ENCODE assay signal across 11 cellular contexts in genomic region chr21:31656199-31657095, GRCh38. TPM values are rescaled to one million over a fixed set of nuclear protein-coding genes. Genes with fewer than 3 reads are reported as not detected.
DNase-seq lines count a peak whose midpoint lies in the region; ATAC-seq, FAIRE-seq and TF ChIP-seq lines count a peak whose summit lies in the region.
"Had no signal": no experiment of that assay in that cellular context is flagged by ENCODE, and none has a peak within 500 bp of the region (broad histone marks: within the 10 kb centered on the region; RNA-seq: fewer than 3 reads in every experiment).

No MANE protein-coding gene starts in this region.

- H3K27me3 ChIP-seq in liver (ENCODE audit: control insufficient read depth in 4 of 4, insufficient read depth in 4 of 4, low read length in 3 of 4) (no peaks in the 10 kb centered on the region), HepG2 (ENCODE audit: control insufficient read depth in 1 of 2, insufficient read depth in 2 of 2, low read length in 2 of 2) (no peaks in the 10 kb centered on the region)
- H3K27me3 ChIP-seq in naive thymus-derived CD4-positive, alpha-beta T cell (ENCODE audit: control insufficient read depth in 2 of 2, insufficient read depth in 2 of 2, low read length in 2 of 2) = no peaks in the 10 kb centered on the region
- H3K27me3 ChIP-seq: BLaER1 had no signal

- peaks cover 16% of the 10 kb centered on the region for H3K79me2 ChIP-seq in HepG2 (ENCODE audit: insufficient read depth, low read length)

- peaks cover 13% of the 10 kb centered on the region for H4K20me1 ChIP-seq in HepG2 (ENCODE audit: insufficient read depth, low read length)

- no peaks in the 10 kb centered on the region for H3K9me3 ChIP-seq in liver (ENCODE audit: control insufficient read depth in 4 of 4, low read length in 3 of 4)
- no peaks in the 10 kb centered on the region for H3K9me3 ChIP-seq in HepG2 (ENCODE audit: low read length)
- no peaks in the 10 kb centered on the region for H3K9me3 ChIP-seq in naive thymus-derived CD4-positive, alpha-beta T cell (ENCODE audit: control insufficient read depth in 2 of 3, low read length in 3 of 3)

- CTCF ChIA-PET in HepG2 (lab: Yijun Ruan, JAX; ENCODE audit: low intra/inter-chr PET ratio, low total read pairs) = no interaction called here
- CTCF ChIA-PET in naive thymus-derived CD4-positive, alpha-beta T cell (lab: Charles Lee) = interaction anchor here (0.8 kb wide), 1 partner anchor 107 kb away, joined by 3 read pairs; no protein-coding TSS in a partner anchor

- no peak for FAIRE-seq in HepG2 (lab: Jason Lieb, UNC)
- no peak for FAIRE-seq in frontal cortex (lab: Jason Lieb, UNC)

- TF ChIP-seq POLR2A in HepG2 (IDR thresholded peaks at IDR 0.05; ENCODE audit: insufficient read depth in 1 of 2, low read depth in 2 of 2, low read length in 2 of 2) = no peak

- H2AFZ ChIP-seq in HepG2 (ENCODE audit: low read length) = no peak overlapping the region

- intact Hi-C loops in HepG2 (cut with micrococcal nuclease; ENCODE audit: unreplicated experiment) = no loop called here
- intact Hi-C loops in naive thymus-derived CD4-positive, alpha-beta T cell (cut with micrococcal nuclease) = loop anchor here in 1 of 2 donors (5.0 kb wide), 2 partner anchors 304 to 474 kb away; no protein-coding TSS in a partner anchor

- BruUV-seq in HepG2 (replicated peaks; lab: Mats Ljungman, UMichigan) = no TSS peak

- DNase-seq in HepG2 (ENCODE audit: low spot score) = no peak
- peak; percentile 64 to 77 for DNase-seq in activated T-cell treated with anti-CD3 and anti-CD28 coated beads, Interleukin-2, amount 50 U/mL, for 48 hours
- peak in 1 of 9 donors; percentile 41 for DNase-seq in naive thymus-derived CD4-positive, alpha-beta T cell
- DNase-seq in NCI-H2196 (lab: John Stamatoyannopoulos, UW; ENCODE audit: unreplicated experiment) = no peak
- DNase-seq in coronary artery (ENCODE audit: low spot score) = no peak
- DNase-seq in frontal cortex (ENCODE audit: low spot score in 2 of 2) = no peak
- no peak for DNase-seq in left lobe of liver (ENCODE audit: low spot score)
- DNase-seq: hypothalamus, NCI-H2081 treated with DMSO at 0.1 percent for 48 hours had no signal

- no peak for ATAC-seq in HepG2
- no peak for ATAC-seq in naive thymus-derived CD4-positive, alpha-beta T cell
- ATAC-seq in left lobe of liver = no peak

- peak overlapping the region in 5 of 10 donors; percentile 11 to 91 (median 56) for H3K4me3 Mint-ChIP-seq in naive thymus-derived CD4-positive, alpha-beta T cell

- no peak overlapping the region for H3K4me2 ChIP-seq in HepG2 (ENCODE audit: low read depth, low read length)

- H3K4me3 ChIP-seq in liver (ENCODE audit: low read depth in 1 of 3, low read length in 3 of 3) (peak overlapping the region in 2 of 3 donors; percentile 37 to 43), HepG2 (replicated peaks in 1 of 3; ENCODE audit: insufficient read depth in 1 of 3, low read depth in 2 of 3, low read length in 3 of 3) (no peak overlapping the region), coronary artery (no peak overlapping the region)
- H3K4me3 ChIP-seq in naive thymus-derived CD4-positive, alpha-beta T cell (ENCODE audit: low read length) = no peak overlapping the region
- H3K4me3 ChIP-seq: BLaER1 had no signal

- H3K36me3 ChIP-seq in liver (ENCODE audit: control insufficient read depth in 4 of 4, insufficient read depth in 3 of 4, low read depth in 1 of 4, low read length in 3 of 4) (peaks cover 0 to 6% (median under 1%) of the 10 kb centered on the region in 4 donors), HepG2 (replicated peaks in 1 of 2; ENCODE audit: control insufficient read depth in 1 of 2, insufficient read depth in 2 of 2, low read length in 2 of 2) (no peaks in the 10 kb centered on the region)
- no peaks in the 10 kb centered on the region for H3K36me3 ChIP-seq in naive thymus-derived CD4-positive, alpha-beta T cell (ENCODE audit: control insufficient read depth in 2 of 3, insufficient read depth in 3 of 3, low read length in 3 of 3)

- TF ChIP-seq CTCF in liver (IDR thresholded peaks at IDR 0.05; ENCODE audit: low read depth, low read length, missing input control) (no peak), HepG2 (CRISPR knock-in tag; IDR thresholded peaks at IDR 0.05) (no peak), coronary artery (IDR thresholded peaks at IDR 0.05) (no peak)

- peaks cover 0 to 7% (median under 1%) of the 10 kb centered on the region in 5 donors for H3K36me3 Mint-ChIP-seq in naive thymus-derived CD4-positive, alpha-beta T cell

- peaks cover 3 to 32% (median 18%) of the 10 kb centered on the region in 4 donors for H3K4me1 ChIP-seq in liver (ENCODE audit: control insufficient read depth in 4 of 4, insufficient read depth in 4 of 4, low read length in 3 of 4)
- peaks cover 35% of the 10 kb centered on the region for H3K4me1 ChIP-seq in HepG2 (ENCODE audit: insufficient read depth, low read length)
- peaks cover 5 to 22% of the 10 kb centered on the region in 2 donors for H3K4me1 ChIP-seq in naive thymus-derived CD4-positive, alpha-beta T cell (ENCODE audit: control insufficient read depth in 2 of 2, insufficient read depth in 2 of 2, low read length in 2 of 2)

- WGBS in liver = 74% methylated on average over 13 of the region's 13 CpGs
- WGBS in HepG2 (ENCODE audit: low lambda C conversion rate) = 94% methylated on average over 13 of the region's 13 CpGs

- H3K9me3 Mint-ChIP-seq in naive thymus-derived CD4-positive, alpha-beta T cell = peaks cover 0 to 2% (median 0%) of the 10 kb centered on the region in 11 donors

- in situ Hi-C loops in HepG2 (cut with HindIII; ENCODE audit: extremely low pct_ligation_motif_present, low pct_unique_long_range_greater_than_20kb) = no loop called here

- H3K4me1 Mint-ChIP-seq in naive thymus-derived CD4-positive, alpha-beta T cell = peaks cover 18 to 50% (median 44%) of the 10 kb centered on the region in 7 donors

- TF ChIP-seq EP300 in HepG2 (IDR thresholded peaks at IDR 0.05; ENCODE audit: low read depth in 2 of 2, low read length in 2 of 2) (no peak), HepG2 (CRISPR knock-in tag; IDR thresholded peaks at IDR 0.05; ENCODE audit: borderline replicate concordance) (no peak)

- H3K27me3 Mint-ChIP-seq in naive thymus-derived CD4-positive, alpha-beta T cell = no peaks in the 10 kb centered on the region

- POLR2A ChIA-PET in HepG2 (lab: Yijun Ruan, JAX) = no interaction called here
- POLR2A ChIA-PET in naive thymus-derived CD4-positive, alpha-beta T cell (lab: Charles Lee) = interaction anchor here (1.4 kb wide), 1 partner anchor 14 kb away, joined by 4 read pairs; no protein-coding TSS in a partner anchor

- H3K9ac ChIP-seq in liver (ENCODE audit: low read depth in 1 of 2, low read length in 2 of 2) (no peak overlapping the region), HepG2 (ENCODE audit: insufficient read depth, low read depth, low read length) (no peak overlapping the region)
- H3K9ac ChIP-seq: BLaER1 had no signal

- H3K27ac ChIP-seq in liver (ENCODE audit: low read depth in 1 of 2, low read length in 2 of 2) (peak overlapping the region; percentile 51 to 91), HepG2 (ENCODE audit: extremely low read length, insufficient read depth, low read length) (no peak overlapping the region), coronary artery (no peak overlapping the region)
- peak overlapping the region; percentile 59 for H3K27ac ChIP-seq in naive thymus-derived CD4-positive, alpha-beta T cell (ENCODE audit: low read depth, low read length)
- H3K27ac ChIP-seq: BLaER1 had no signal

- no peak for TF ChIP-seq RAD21 in liver (IDR thresholded peaks at IDR 0.05)
- TF ChIP-seq RAD21 in HepG2 (CRISPR knock-in tag; IDR thresholded peaks at IDR 0.05) = no peak

- H3K27ac Mint-ChIP-seq in naive thymus-derived CD4-positive, alpha-beta T cell = peak overlapping the region in 8 of 9 donors; percentile 18 to 94 (median 75)

TF ChIP-seq in liver, 16 proteins besides CTCF, POLR2A, EP300 and RAD21:
- TF ChIP-seq FOXA1 (IDR thresholded peaks at IDR 0.05) (no peak), HNF4A (conservative IDR thresholded peaks at IDR 0.05) (peak in 1 of 2 donors; percentile 4)

TF ChIP-seq in HepG2, 621 proteins besides CTCF, POLR2A, EP300 and RAD21:
- TF ChIP-seq NR3C1 (CRISPR knock-in tag; IDR thresholded peaks at IDR 0.05) = no peak

RNA-seq across cellular contexts. Expression of gene SOD1, which starts 3.0 kb away (rescaled TPM):
- total RNA-seq in liver (100 to 1,000 TPM; 129 to 450 TPM), HepG2 (2016; rRNA removed; fragmentation: Illumina TruSeq; extraction: Trizol) (537 and 796 TPM in 2 replicates), frontal cortex (103 TPM), left lobe of liver (595 TPM)
- polyA plus RNA-seq in liver (1,000 to 10,000 TPM in 1 of 2 donors, 100 to 1,000 TPM in 1; 865 to 1,258 TPM), HepG2 (2011; rRNA removed) (220 and 317 TPM in 2 replicates)
- 111 and 115 TPM in 2 replicates for total RNA-seq in HepG2 (2016; cell fraction: cytosol; rRNA removed; fragmentation: Illumina TruSeq; extraction: Trizol; ENCODE audit: low read depth)
- 560 and 812 TPM in 2 replicates for total RNA-seq in HepG2 (2016; cell fraction: insoluble cytoplasmic fraction; rRNA removed; fragmentation: Illumina TruSeq; extraction: Trizol)
- total RNA-seq in HepG2 (2016; cell fraction: membrane; rRNA removed; fragmentation: Illumina TruSeq; extraction: Trizol) = 188 and 193 TPM in 2 replicates
- 192 and 198 TPM in 2 replicates for total RNA-seq in HepG2 (2016; cell fraction: nucleus; rRNA removed; fragmentation: Illumina TruSeq; extraction: Trizol)
- 351 and 366 TPM in 2 replicates for polyA plus RNA-seq in HepG2 (2011; cell fraction: cytosol; rRNA removed)
- polyA plus RNA-seq in HepG2 (2011; cell fraction: nucleus; rRNA removed) = 86.6 and 92.5 TPM in 2 replicates
- polyA plus RNA-seq in HepG2 (2012) = 298 and 405 TPM in 2 replicates
- 103 and 124 TPM in 2 replicates for polyA plus RNA-seq in HepG2 (2016; cell fraction: cytosol; fragmentation: Illumina TruSeq; extraction: Trizol; ENCODE audit: low read depth)
- polyA plus RNA-seq in HepG2 (2016; cell fraction: insoluble cytoplasmic fraction; fragmentation: Illumina TruSeq; extraction: Trizol; ENCODE audit: low read depth) = 763 and 855 TPM in 2 replicates
- 153 and 169 TPM in 2 replicates for polyA plus RNA-seq in HepG2 (2016; cell fraction: membrane; fragmentation: Illumina TruSeq; extraction: Trizol; ENCODE audit: low read depth)
- 306 and 314 TPM in 2 replicates for polyA plus RNA-seq in HepG2 (2016; cell fraction: nucleus; fragmentation: Illumina TruSeq; extraction: Trizol; ENCODE audit: insufficient read depth, low read depth)
- polyA minus RNA-seq in HepG2 (2011; rRNA and poly(A)+ RNA removed; ENCODE audit: low replicate concordance) = 81.8 and 102 TPM in 2 replicates
- polyA minus RNA-seq in HepG2 (2011; cell fraction: cytosol; rRNA and poly(A)+ RNA removed) = 290 and 341 TPM in 2 replicates
- polyA minus RNA-seq in HepG2 (2011; cell fraction: nucleus; rRNA and poly(A)+ RNA removed) = 57.2 and 63.5 TPM in 2 replicates
- total RNA-seq in naive thymus-derived CD4-positive, alpha-beta T cell = 100 to 1,000 TPM; 110 to 218 (median 182) TPM
- 100 to 1,000 TPM; 632 to 777 TPM for polyA plus RNA-seq in naive thymus-derived CD4-positive, alpha-beta T cell

Comparison
In these comparisons a context has a peak if more than half of its experiments do, and no peak if none do; other contexts are left out.
1. H3K27ac ChIP-seq: peak in liver (2 of 2) and naive thymus-derived CD4-positive, alpha-beta T cell (single experiment); none in HepG2 (single experiment) and coronary artery (0 of 2).
2. H3K4me3 ChIP-seq: peak in liver (2 of 3); none in HepG2 (0 of 3), naive thymus-derived CD4-positive, alpha-beta T cell (single experiment) and coronary artery (single experiment).
3. DNase-seq: peak in activated T-cell treated with anti-CD3 and anti-CD28 coated beads, Interleukin-2, amount 50 U/mL, for 48 hours (2 of 2); none in HepG2 (single experiment), NCI-H2196 (single experiment), coronary artery (single experiment), frontal cortex (0 of 2) and left lobe of liver (single experiment).